In genomic region chr17:21297026-21297520, GRCh38 we compare ENCODE assay signal across 20 cellular contexts. TPM values are rescaled to one million over a fixed set of nuclear protein-coding genes. Genes with fewer than 3 reads are reported as not detected.
A peak's percentile ranks its signal among the peaks of the same experiment; 100 is the strongest.
DNase-seq lines count a peak whose midpoint lies in the region; ATAC-seq and TF ChIP-seq lines count a peak whose summit lies in the region.
"Had no signal": no experiment of that assay in that cellular context is flagged by ENCODE, and none has a peak within 500 bp of the region (broad histone marks: within the 10 kb centered on the region; RNA-seq: fewer than 3 reads in every experiment).

No MANE protein-coding gene starts in this region.

- H3K36me3 Mint-ChIP-seq in brain = peaks cover 16% of the 10 kb centered on the region
- H3K36me3 Mint-ChIP-seq in natural killer cell = peaks cover 8% of the 10 kb centered on the region
- H3K36me3 Mint-ChIP-seq in stimulated activated effector memory CD8-positive, alpha-beta T cell treated with anti-CD3 and anti-CD28 coated beads, Interleukin-12 subunit alpha, Interleukin-12 subunit beta, amount 100 ng/mL, for 72 hours = peaks cover 72% of the 10 kb centered on the region

- H3F3A ChIP-seq in GM23248 (ENCODE audit: insufficient read depth) = no peaks in the 10 kb centered on the region

- H3K9me3 Mint-ChIP-seq in brain (peaks cover 9 to 91% (median 29%) of the 10 kb centered on the region in 5 experiments), natural killer cell (peaks cover 0 to 2% of the 10 kb centered on the region in 2 donors)
- H3K9me3 Mint-ChIP-seq in stimulated activated effector memory CD8-positive, alpha-beta T cell treated with anti-CD3 and anti-CD28 coated beads, Interleukin-12 subunit alpha, Interleukin-12 subunit beta, amount 100 ng/mL, for 72 hours = peaks cover 7% of the 10 kb centered on the region

- no peaks in the 10 kb centered on the region for H3K9me2 ChIP-seq in GM23248 (ENCODE audit: insufficient read depth)

- H3K4me1 ChIP-seq in GM23248 (ENCODE audit: insufficient read depth) = peaks cover 4% of the 10 kb centered on the region; the same call in 1 of the 2 replicates
- H3K4me1 ChIP-seq: colonic mucosa had no signal

- H3K36me3 ChIP-seq in GM23248 (ENCODE audit: low read depth) = peaks cover 18% of the 10 kb centered on the region

- DNase-seq in GM23248 (peak; percentile 69), natural killer cell (no peak), NCI-H2081 treated with DMSO at 0.1 percent for 48 hours (lab: John Stamatoyannopoulos, UW) (no peak)
- no peak for DNase-seq in stimulated activated effector memory CD8-positive, alpha-beta T cell treated with anti-CD3 and anti-CD28 coated beads, Interleukin-12 subunit alpha, Interleukin-12 subunit beta, amount 100 ng/mL, for 72 hours (ENCODE audit: low spot score in 2 of 2)
- DNase-seq: activated CD8-positive, alpha-beta memory T cell treated with anti-CD3 and anti-CD28 coated beads for 24 hours; Calu3; colonic mucosa; mesendoderm; NCI-H187 treated with DMSO at 0.1 percent for 48 hours; NCI-H446 treated with DMSO at 0.1 percent for 48 hours; NK-92 treated with Interleukin-12 subunit alpha and Interleukin-12 subunit beta, amount 100 ng/mL, for 24 hours; right cardiac atrium; stimulated activated naive B cell treated with anti-CD40 and anti-IgM and Interleukin-4, amounts not matched to agents 10 μg/mL and 1 μg/mL and 100 μg/mL, for 72 hours; T-helper 9 cell; thyroid gland had no signal

- no peak overlapping the region for H3K4me3 ChIP-seq in GM23248
- H3K4me3 ChIP-seq: colonic mucosa, SK-N-MC, thyroid gland had no signal

- H3K4me3 Mint-ChIP-seq in brain = no peak overlapping the region
- H3K4me3 Mint-ChIP-seq in natural killer cell = peak overlapping the region; percentile 78
- no peak overlapping the region for H3K4me3 Mint-ChIP-seq in stimulated activated effector memory CD8-positive, alpha-beta T cell treated with anti-CD3 and anti-CD28 coated beads, Interleukin-12 subunit alpha, Interleukin-12 subunit beta, amount 100 ng/mL, for 72 hours
- H3K4me3 Mint-ChIP-seq: activated naive CD8-positive, alpha-beta T cell; stimulated activated naive B cell treated with anti-CD40 and anti-IgM and Interleukin-4, amounts not matched to agents 10 μg/mL and 1 μg/mL and 100 μg/mL, for 72 hours had no signal

- no peak for TF ChIP-seq CTCF in brain (conservative IDR thresholded peaks at IDR 0.05)
- TF ChIP-seq CTCF in natural killer cell (IDR thresholded peaks at IDR 0.05) = no peak

- H3K27ac Mint-ChIP-seq in brain (peak overlapping the region in 3 of 5 experiments; percentile 29 to 75 (median 48)), natural killer cell (peak overlapping the region; percentile 83 to 88)
- H3K27ac Mint-ChIP-seq in stimulated activated effector memory CD8-positive, alpha-beta T cell treated with anti-CD3 and anti-CD28 coated beads, Interleukin-12 subunit alpha, Interleukin-12 subunit beta, amount 100 ng/mL, for 72 hours = peak overlapping the region; percentile 52
- H3K27ac Mint-ChIP-seq: activated naive CD8-positive, alpha-beta T cell had no signal

- H3K4me1 Mint-ChIP-seq in brain = peaks cover 5% of the 10 kb centered on the region
- peaks cover 31 to 44% of the 10 kb centered on the region in 2 donors for H3K4me1 Mint-ChIP-seq in natural killer cell
- H3K4me1 Mint-ChIP-seq in stimulated activated effector memory CD8-positive, alpha-beta T cell treated with anti-CD3 and anti-CD28 coated beads, Interleukin-12 subunit alpha, Interleukin-12 subunit beta, amount 100 ng/mL, for 72 hours = peaks cover 43% of the 10 kb centered on the region

- H3K79me2 ChIP-seq in GM23248 (ENCODE audit: insufficient read depth) = peaks cover 100% of the 10 kb centered on the region

- H3K9me3 ChIP-seq in GM23248 (ENCODE audit: low read depth) = no peaks in the 10 kb centered on the region
- H3K9me3 ChIP-seq: colonic mucosa, thyroid gland had no signal

- H3K27ac ChIP-seq in GM23248 = peak overlapping the region; percentile 41; the same call in 1 of the 2 replicates
- H3K27ac ChIP-seq: colonic mucosa, SK-N-MC, thyroid gland had no signal

- peak overlapping the region; percentile 25; the same call in 1 of the 2 replicates for H3K9ac ChIP-seq in GM23248

- H2AFZ ChIP-seq in GM23248 = no peak overlapping the region

- peaks cover 8% of the 10 kb centered on the region; the same call in 1 of the 2 replicates for H4K20me1 ChIP-seq in GM23248 (ENCODE audit: insufficient read depth)

- H3K27me3 ChIP-seq in GM23248 (replicated peaks; ENCODE audit: insufficient read depth) = no peaks in the 10 kb centered on the region
- H3K27me3 ChIP-seq: colonic mucosa, thyroid gland had no signal

- in situ Hi-C loops in GM23248 (cut with MboI) = no loop called here

- ATAC-seq in natural killer cell (no peak), HG03108 (IDR thresholded peaks at IDR 0.05; ENCODE audit: unreplicated experiment) (no peak), HG03175 (IDR thresholded peaks at IDR 0.05; ENCODE audit: unreplicated experiment) (no peak)
- ATAC-seq in stimulated activated effector memory CD8-positive, alpha-beta T cell treated with anti-CD3 and anti-CD28 coated beads, Interleukin-12 subunit alpha, Interleukin-12 subunit beta, amount 100 ng/mL, for 72 hours = no peak
- ATAC-seq: right cardiac atrium; stimulated activated naive B cell treated with anti-CD40 and anti-IgM and Interleukin-4, amounts not matched to agents 10 μg/mL and 1 μg/mL and 100 μg/mL, for 72 hours had no signal

- H3K27me3 Mint-ChIP-seq in brain (peaks cover 3% of the 10 kb centered on the region), natural killer cell (ENCODE audit: low read depth in 2 of 2) (no peaks in the 10 kb centered on the region)
- H3K27me3 Mint-ChIP-seq: stimulated activated naive B cell treated with anti-CD40 and anti-IgM and Interleukin-4, amounts not matched to agents 10 μg/mL and 1 μg/mL and 100 μg/mL, for 72 hours had no signal

- WGBS in GM23248 (ENCODE audit: low coverage in 1 of 2, low lambda C conversion rate in 2 of 2, missing lambda C conversion rate in 2 of 2), 2 experiments = 42 to 49% methylated on average over 10 of the region's 10 CpGs

- intact Hi-C loops in natural killer cell (cut with micrococcal nuclease) = no loop called here

- H3K4me2 ChIP-seq in GM23248 (ENCODE audit: unreplicated experiment) = no peak overlapping the region

RNA-seq across cellular contexts. Expression of gene MAP2K3, which starts 12.6 kb away (rescaled TPM):
- total RNA-seq in GM23248 (2014; rRNA removed; shearing (Covaris generic)) = 32.2 and 42.6 TPM in 2 replicates
- polyA plus RNA-seq in GM23248 (2016; fragmentation: Nextera tagmentation; extraction: Ambion mirVana) = 119 and 125 TPM in 2 replicates
- polyA plus RNA-seq in brain (ENCODE audit: insufficient read depth, low read depth, low replicate concordance) = 19.0 TPM
- 100 to 1,000 TPM; 139 to 165 (median 162) TPM for total RNA-seq in natural killer cell

RNA-seq across cellular contexts. Expression of gene NATD1, which starts 43.9 kb away (rescaled TPM):
- total RNA-seq in GM23248 (2014; rRNA removed; shearing (Covaris generic)) = 5.0 and 9.6 TPM in 2 replicates
- 3.6 and 4.0 TPM in 2 replicates for polyA plus RNA-seq in GM23248 (2016; fragmentation: Nextera tagmentation; extraction: Ambion mirVana)
- 19.6 TPM for polyA plus RNA-seq in brain (ENCODE audit: insufficient read depth, low read depth, low replicate concordance)
- 10 to 100 TPM; 10.9 to 16.3 (median 14.1) TPM for total RNA-seq in natural killer cell
